Comparison of ENCODE assay signal across 9 cellular contexts in the genomic region with DNA sequence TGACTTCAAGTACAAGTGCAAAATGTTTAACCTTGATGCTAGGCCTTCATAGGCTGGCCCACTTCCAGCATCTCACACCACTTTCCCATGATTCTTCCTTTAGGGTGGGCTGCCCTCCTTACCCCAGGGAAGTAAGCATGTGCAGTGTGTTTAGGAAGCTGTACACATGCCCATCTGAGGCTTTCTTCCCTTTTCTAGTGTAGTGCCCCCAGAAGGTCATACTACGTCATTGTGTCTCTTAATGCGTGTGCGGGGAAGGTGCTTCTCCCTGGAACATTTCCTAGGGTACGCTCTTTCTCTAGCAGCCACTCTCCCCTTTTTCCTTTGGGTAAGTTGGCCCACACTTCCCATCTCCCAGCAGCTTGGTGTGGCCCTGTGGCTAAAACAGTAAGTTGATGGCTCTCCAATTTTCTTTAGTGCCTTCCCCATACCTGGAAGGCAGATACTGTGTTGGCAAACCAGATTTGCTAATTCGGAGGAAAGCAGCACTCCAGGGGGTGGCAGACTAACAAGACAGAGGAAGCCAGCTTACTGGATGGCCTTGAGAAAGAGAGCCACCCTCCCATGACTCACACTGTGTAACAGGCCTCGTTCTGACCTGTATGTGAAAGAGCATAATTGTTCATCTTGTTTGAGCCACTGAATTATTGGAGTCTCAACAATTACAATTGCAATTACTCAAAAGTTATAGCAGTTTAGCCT. TPM values are rescaled to one million over a fixed set of nuclear protein-coding genes. Genes with fewer than 3 reads are reported as not detected.
A peak's percentile ranks its signal among the peaks of the same experiment; 100 is the strongest.
DNase-seq lines count a peak whose midpoint lies in the region; ATAC-seq, FAIRE-seq and TF ChIP-seq lines count a peak whose summit lies in the region.
"Had no signal": no experiment of that assay in that cellular context is flagged by ENCODE, and none has a peak within 500 bp of the region (broad histone marks: within the 10 kb centered on the region; RNA-seq: fewer than 3 reads in every experiment).

No MANE protein-coding gene starts in this region.

- FAIRE-seq in urothelium cell line (lab: Jason Lieb, UNC): no peak

- POLR2A ChIA-PET in SK-N-SH (lab: Yijun Ruan, JAX): no interaction called here

- H3K27me3 ChIP-seq in cardiac muscle cell (no peaks in the 10 kb centered on the region), SK-N-SH (ENCODE audit: insufficient read depth) (no peaks in the 10 kb centered on the region)

- H3K27ac ChIP-seq in cardiac muscle cell (no peak overlapping the region), SK-N-SH (ENCODE audit: low read depth in 2 of 2, low read length in 1 of 2) (peak overlapping the region in 1 of 2 experiments; percentile 38; a peak in 2 of 4 replicates)

- no peak for TF ChIP-seq RAD21 in SK-N-SH (IDR thresholded peaks at IDR 0.05; ENCODE audit: low read length)

- no peak for ATAC-seq in Right ventricle myocardium inferior

- H4K20me1 ChIP-seq in SK-N-SH (ENCODE audit: insufficient read depth): no peaks in the 10 kb centered on the region

- no peak for TF ChIP-seq EP300 in SK-N-SH (IDR thresholded peaks at IDR 0.05; ENCODE audit: borderline replicate concordance in 1 of 2, low read depth in 1 of 2, low read length in 1 of 2)

- CTCF ChIA-PET in SK-N-SH (lab: Yijun Ruan, JAX): interaction anchor here (1.2 to 1.6 kb wide), 4 partner anchors 13 to 643 kb away, joined by 3 to 8 read pairs (median 4); no protein-coding TSS in a partner anchor

- no peaks in the 10 kb centered on the region for H3K9me2 ChIP-seq in SK-N-SH

- intact Hi-C loops in Right ventricle myocardium inferior (cut with DNase I): no loop called here

- H3K4me3 ChIP-seq in cardiac muscle cell (no peak overlapping the region), SK-N-SH (ENCODE audit: low read depth in 2 of 2, low read length in 1 of 2) (no peak overlapping the region)

- H3K9me3 ChIP-seq in cardiac muscle cell (ENCODE audit: low read depth) (no peaks in the 10 kb centered on the region), SK-N-SH (no peaks in the 10 kb centered on the region)

- H3K4me2 ChIP-seq in SK-N-SH: no peak overlapping the region

- H3F3A ChIP-seq in SK-N-SH (replicated peaks; ENCODE audit: insufficient read depth): no peaks in the 10 kb centered on the region

- WGBS in SK-N-SH (ENCODE audit: low lambda C conversion rate): 69% methylated on average over 6 of the region's 6 CpGs

- TF ChIP-seq CTCF in cardiac muscle cell (IDR thresholded peaks at IDR 0.05; ENCODE audit: low read depth, low read length) (peak; percentile 14), SK-N-SH (IDR thresholded peaks at IDR 0.05) (no peak)

- DNase-seq in cardiac muscle cell (ENCODE audit: low read depth in 1 of 2, low spot score in 1 of 2) (peak in 1 of 2 donors; percentile 83), Right ventricle myocardium inferior (ENCODE audit: missing footprints) (no peak), SK-N-SH (no peak), iPS DF 19.7 (ENCODE audit: low read depth, low spot score) (peak; percentile 84), urothelium cell line (ENCODE audit: low spot score) (peak; percentile 57), NCI-H524 treated with DMSO at 0.1 percent for 48 hours (lab: John Stamatoyannopoulos, UW) (no peak)
- no peak for DNase-seq in effector CD8-positive, alpha-beta T cell (lab: John Stamatoyannopoulos, UW)
- no peak for DNase-seq in activated CD4-positive, alpha-beta T cell treated with anti-CD3 and anti-CD28 coated beads for 48 hours
- DNase-seq: nephron progenitor cell had no signal

- H3K9ac ChIP-seq in SK-N-SH: no peak overlapping the region

- H2AFZ ChIP-seq in SK-N-SH (ENCODE audit: low read depth): peak overlapping the region; percentile 49

- no peaks in the 10 kb centered on the region for H3K79me2 ChIP-seq in SK-N-SH (ENCODE audit: insufficient read depth)

- H3K36me3 ChIP-seq in cardiac muscle cell (no peaks in the 10 kb centered on the region), SK-N-SH (replicated peaks in 1 of 2; ENCODE audit: control insufficient read depth in 1 of 2, insufficient read depth in 2 of 2, low read length in 1 of 2) (no peaks in the 10 kb centered on the region)

- no peaks in the 10 kb centered on the region for H3K4me1 ChIP-seq in cardiac muscle cell (ENCODE audit: low read depth)
- H3K4me1 ChIP-seq in SK-N-SH (ENCODE audit: control insufficient read depth in 1 of 2, insufficient read depth in 2 of 2, low read depth in 1 of 2, low read length in 1 of 2): peaks cover 0 to 5% of the 10 kb centered on the region in 2 experiments; a peak in 1 of 4 replicates

TF ChIP-seq in SK-N-SH, 30 proteins besides CTCF, POLR2A, EP300 and RAD21 (continues in another document):
- TF ChIP-seq GABPA (IDR thresholded peaks at IDR 0.05; ENCODE audit: low read depth) (no peak), ELF1 (IDR thresholded peaks at IDR 0.05) (no peak), FOSL2 (IDR thresholded peaks at IDR 0.05; ENCODE audit: borderline replicate concordance, low read depth) (peak; percentile 75), MEF2A (IDR thresholded peaks at IDR 0.05; ENCODE audit: borderline replicate concordance, low read depth) (no peak), SIN3A (IDR thresholded peaks at IDR 0.05; ENCODE audit: borderline replicate concordance, low read depth, low read length) (no peak), TAF1 (IDR thresholded peaks at IDR 0.05; ENCODE audit: borderline replicate concordance, low read depth, low read length) (no peak), SMC3 (IDR thresholded peaks at IDR 0.05; ENCODE audit: low read depth, low read length) (no peak), EZH2phosphoT487 (IDR thresholded peaks at IDR 0.05; ENCODE audit: borderline replicate concordance, low read depth) (no peak)
- TF ChIP-seq, protein P1, sequence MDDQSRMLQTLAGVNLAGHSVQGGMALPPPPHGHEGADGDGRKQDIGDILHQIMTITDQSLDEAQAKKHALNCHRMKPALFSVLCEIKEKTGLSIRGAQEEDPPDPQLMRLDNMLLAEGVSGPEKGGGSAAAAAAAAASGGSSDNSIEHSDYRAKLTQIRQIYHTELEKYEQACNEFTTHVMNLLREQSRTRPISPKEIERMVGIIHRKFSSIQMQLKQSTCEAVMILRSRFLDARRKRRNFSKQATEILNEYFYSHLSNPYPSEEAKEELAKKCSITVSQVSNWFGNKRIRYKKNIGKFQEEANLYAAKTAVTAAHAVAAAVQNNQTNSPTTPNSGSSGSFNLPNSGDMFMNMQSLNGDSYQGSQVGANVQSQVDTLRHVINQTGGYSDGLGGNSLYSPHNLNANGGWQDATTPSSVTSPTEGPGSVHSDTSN (IDR thresholded peaks at IDR 0.05): no peak
- TF ChIP-seq, protein P2, sequence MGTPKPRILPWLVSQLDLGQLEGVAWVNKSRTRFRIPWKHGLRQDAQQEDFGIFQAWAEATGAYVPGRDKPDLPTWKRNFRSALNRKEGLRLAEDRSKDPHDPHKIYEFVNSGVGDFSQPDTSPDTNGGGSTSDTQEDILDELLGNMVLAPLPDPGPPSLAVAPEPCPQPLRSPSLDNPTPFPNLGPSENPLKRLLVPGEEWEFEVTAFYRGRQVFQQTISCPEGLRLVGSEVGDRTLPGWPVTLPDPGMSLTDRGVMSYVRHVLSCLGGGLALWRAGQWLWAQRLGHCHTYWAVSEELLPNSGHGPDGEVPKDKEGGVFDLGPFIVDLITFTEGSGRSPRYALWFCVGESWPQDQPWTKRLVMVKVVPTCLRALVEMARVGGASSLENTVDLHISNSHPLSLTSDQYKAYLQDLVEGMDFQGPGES (IDR thresholded peaks at IDR 0.05; ENCODE audit: low read depth, low read length): no peak
- TF ChIP-seq, protein P3, sequence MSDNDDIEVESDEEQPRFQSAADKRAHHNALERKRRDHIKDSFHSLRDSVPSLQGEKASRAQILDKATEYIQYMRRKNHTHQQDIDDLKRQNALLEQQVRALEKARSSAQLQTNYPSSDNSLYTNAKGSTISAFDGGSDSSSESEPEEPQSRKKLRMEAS (IDR thresholded peaks at IDR 0.05; ENCODE audit: low read depth): 0 out of 2 replicates have a peak, but pooled peaks have one; percentile 56

RNA-seq across cellular contexts. Expression of gene SULT6B1, which starts 1.1 kb away (rescaled TPM):
- total RNA-seq in cardiac muscle cell (not detected in 2 replicates), Right ventricle myocardium inferior (not detected)
- polyA plus RNA-seq in cardiac muscle cell (not detected in 2 replicates), SK-N-SH (2012; rRNA removed) (not detected in 2 replicates)
- polyA plus RNA-seq in SK-N-SH (2012; cell fraction: cytosol; rRNA removed): not detected in 2 replicates
- not detected in 2 replicates for polyA plus RNA-seq in SK-N-SH (2012; cell fraction: nucleus; rRNA removed)

RNA-seq across cellular contexts. Expression of gene CEBPZOS, which starts 6.7 kb away (rescaled TPM):
- total RNA-seq in cardiac muscle cell (10.6 and 17.7 TPM in 2 replicates), Right ventricle myocardium inferior (65.0 TPM)
- polyA plus RNA-seq in cardiac muscle cell (25.4 and 34.3 TPM in 2 replicates), SK-N-SH (2012; rRNA removed) (27.5 and 35.4 TPM in 2 replicates)
- polyA plus RNA-seq in SK-N-SH (2012; cell fraction: cytosol; rRNA removed): 42.2 and 52.2 TPM in 2 replicates
- 12.3 and 19.9 TPM in 2 replicates for polyA plus RNA-seq in SK-N-SH (2012; cell fraction: nucleus; rRNA removed)

RNA-seq across cellular contexts. Expression of gene EIF2AK2, which starts 32.8 kb away (rescaled TPM):
- total RNA-seq in cardiac muscle cell (10.4 and 12.3 TPM in 2 replicates), Right ventricle myocardium inferior (20.7 TPM)
- polyA plus RNA-seq in cardiac muscle cell (12.5 and 18.3 TPM in 2 replicates), SK-N-SH (2012; rRNA removed) (9.0 and 9.4 TPM in 2 replicates)
- 11.2 and 12.1 TPM in 2 replicates for polyA plus RNA-seq in SK-N-SH (2012; cell fraction: cytosol; rRNA removed)
- 6.1 and 9.9 TPM in 2 replicates for polyA plus RNA-seq in SK-N-SH (2012; cell fraction: nucleus; rRNA removed)

RNA-seq across cellular contexts. Expression of gene CEBPZ, which starts 41.8 kb away (rescaled TPM):
- total RNA-seq in cardiac muscle cell: 14.3 and 27.9 TPM in 2 replicates
- 18.9 and 27.7 TPM in 2 replicates for polyA plus RNA-seq in cardiac muscle cell
- 32.3 TPM for total RNA-seq in Right ventricle myocardium inferior
- 9.7 and 11.6 TPM in 2 replicates for polyA plus RNA-seq in SK-N-SH (2012; rRNA removed)
- polyA plus RNA-seq in SK-N-SH (2012; cell fraction: cytosol; rRNA removed): 16.5 and 23.7 TPM in 2 replicates
- 4.8 and 9.8 TPM in 2 replicates for polyA plus RNA-seq in SK-N-SH (2012; cell fraction: nucleus; rRNA removed)

RNA-seq across cellular contexts. Expression of gene NDUFAF7, which starts 41.9 kb away (rescaled TPM):
- total RNA-seq in cardiac muscle cell (22.0 and 28.0 TPM in 2 replicates), Right ventricle myocardium inferior (22.8 TPM)
- polyA plus RNA-seq in cardiac muscle cell (25.0 and 27.9 TPM in 2 replicates), SK-N-SH (2012; rRNA removed) (24.8 and 36.1 TPM in 2 replicates)
- polyA plus RNA-seq in SK-N-SH (2012; cell fraction: cytosol; rRNA removed): 21.0 and 21.2 TPM in 2 replicates
- polyA plus RNA-seq in SK-N-SH (2012; cell fraction: nucleus; rRNA removed): 64.2 and 111 TPM in 2 replicates

Comparison
In these comparisons a context has a peak if more than half of its experiments do, and no peak if none do; other contexts are left out.
1. DNase-seq: peak in iPS DF 19.7 (single experiment) and urothelium cell line (single experiment); none in Right ventricle myocardium inferior (single experiment), SK-N-SH (single experiment), effector CD8-positive, alpha-beta T cell (single experiment), NCI-H524 treated with DMSO at 0.1 percent for 48 hours (single experiment) and activated CD4-positive, alpha-beta T cell treated with anti-CD3 and anti-CD28 coated beads for 48 hours (single experiment).